8 cellular contexts compared by ENCODE assay signal in genomic region chr4:121764702-121765367, GRCh38. TPM values are rescaled to one million over a fixed set of nuclear protein-coding genes. Genes with fewer than 3 reads are reported as not detected.
DNase-seq lines count a peak whose midpoint lies in the region; ATAC-seq and TF ChIP-seq lines count a peak whose summit lies in the region.

SMIM43 (minus strand) TSS chr4:121765164; CDS start chr4:121765105, 59 bp downstream.

- peak within 1 kb of the TSS; percentile 82 for H3K4me3 Mint-ChIP-seq in GM23338
- H3K4me3 Mint-ChIP-seq in WTC11 = peak within 1 kb of the TSS; percentile 78

- no peaks in the 10 kb centered on the region for H4K20me1 ChIP-seq in GM23338 (replicated peaks; ENCODE audit: insufficient read depth)

- CTCF ChIA-PET in WTC11 (lab: Charles Lee) = interaction anchor here (0.9 to 1.0 kb wide), 2 partner anchors 68 to 302 kb away, joined by 3 read pairs; partner anchors contain the start of gene ANXA5

- peaks cover 97% of the 10 kb centered on the region for H3K27me3 ChIP-seq in GM23338 (ENCODE audit: insufficient read depth)
- peaks cover 56% of the 10 kb centered on the region for H3K27me3 ChIP-seq in foreskin keratinocyte

- peaks cover 17% of the 10 kb centered on the region; the same call in 2 of the 3 replicates for H3K4me1 Mint-ChIP-seq in GM23338
- H3K4me1 Mint-ChIP-seq in WTC11 = peaks cover 18% of the 10 kb centered on the region

- H2AFZ ChIP-seq in GM23338 = peak within 1 kb of the TSS; percentile 95

- H3K27ac ChIP-seq in GM23338 (ENCODE audit: low read depth) (no peak within 1 kb of the TSS), foreskin keratinocyte (no peak within 1 kb of the TSS)

- H3K4me3 ChIP-seq in GM23338 = peak within 1 kb of the TSS; percentile 80
- peak within 1 kb of the TSS; percentile 68 for H3K4me3 ChIP-seq in retinal pigment epithelial cell (ENCODE audit: low read length)

- TF ChIP-seq CTCF in GM23338 (conservative IDR thresholded peaks at IDR 0.05; ENCODE audit: low read depth in 2 of 2) = no peak
- TF ChIP-seq CTCF in WTC11 (IDR thresholded peaks at IDR 0.05) = no peak
- TF ChIP-seq CTCF in foreskin keratinocyte (conservative IDR thresholded peaks at IDR 0.05) = no peak
- no peak for TF ChIP-seq CTCF in retinal pigment epithelial cell (conservative IDR thresholded peaks at IDR 0.05; ENCODE audit: low read depth, low read length)

- H3F3A ChIP-seq in GM23338 (replicated peaks; ENCODE audit: low read depth) = no peaks in the 10 kb centered on the region

- H3K4me2 ChIP-seq in GM23338 = peak within 1 kb of the TSS; percentile 86

- peak; percentile 77 for ATAC-seq in GM23338
- peak; percentile 76 for ATAC-seq in WTC11
- ATAC-seq in foreskin keratinocyte = peak; percentile 70
- no peak for ATAC-seq in HG03139 (IDR thresholded peaks at IDR 0.05; ENCODE audit: unreplicated experiment)

- H3K27ac Mint-ChIP-seq in GM23338 = no peak within 1 kb of the TSS
- H3K27ac Mint-ChIP-seq in WTC11 = no peak within 1 kb of the TSS

- no peaks in the 10 kb centered on the region for H3K9me3 Mint-ChIP-seq in GM23338
- no peaks in the 10 kb centered on the region for H3K9me3 Mint-ChIP-seq in WTC11

- peak; percentile 66 for DNase-seq in GM23338 (ENCODE audit: low spot score)
- DNase-seq in WTC11 (ENCODE audit: low spot score) = peak; percentile 57
- DNase-seq in foreskin keratinocyte = peak in 1 of 2 donors; percentile 45
- DNase-seq in retinal pigment epithelial cell (ENCODE audit: low read depth) = no peak
- DNase-seq in NCI-H2029 (lab: John Stamatoyannopoulos, UW) = no peak
- DNase-seq in NCI-H2081 treated with DMSO at 0.1 percent for 48 hours (lab: John Stamatoyannopoulos, UW) = no peak
- no peak for DNase-seq in stimulated activated CD4-positive, alpha-beta T cell treated with anti-CD3 and anti-CD28 coated beads, Interleukin-12 subunit alpha, Interleukin-12 subunit beta, amount 100 ng/mL, for 4 hours

- no peaks in the 10 kb centered on the region for H3K36me3 ChIP-seq in GM23338 (ENCODE audit: insufficient read depth)

- H3K36me3 Mint-ChIP-seq in GM23338 (ENCODE audit: low read depth) (no peaks in the 10 kb centered on the region), WTC11 (no peaks in the 10 kb centered on the region)

- H3K27me3 Mint-ChIP-seq in GM23338 (ENCODE audit: insufficient read depth, low read depth, poor library complexity) (peaks cover 50% of the 10 kb centered on the region), WTC11 (ENCODE audit: low read depth) (peaks cover 99% of the 10 kb centered on the region)

- no peaks in the 10 kb centered on the region for H3K9me2 ChIP-seq in GM23338 (ENCODE audit: insufficient read depth)

- H3K79me2 ChIP-seq in GM23338 (replicated peaks; ENCODE audit: insufficient read depth) = no peaks in the 10 kb centered on the region

- POLR2A ChIA-PET in WTC11 (lab: Charles Lee) = interaction anchor here (0.6 to 1.3 kb wide), 2 partner anchors 18 to 68 kb away, joined by 4 to 5 read pairs; partner anchors contain the start of gene ANXA5

- H3K4me1 ChIP-seq in GM23338 (ENCODE audit: insufficient read depth) (peaks cover 20% of the 10 kb centered on the region), foreskin keratinocyte (peaks cover 4% of the 10 kb centered on the region)

TF ChIP-seq in GM23338, 12 proteins besides CTCF, POLR2A, EP300 and RAD21:
- TF ChIP-seq NANOG (IDR thresholded peaks at IDR 0.05; ENCODE audit: borderline replicate concordance) (no peak), EZH2 (IDR thresholded peaks at IDR 0.05; ENCODE audit: low read depth, unreplicated experiment) (peak; percentile 48), REST (IDR thresholded peaks at IDR 0.05; ENCODE audit: unreplicated experiment) (no peak), EZH2phosphoT487 (IDR thresholded peaks at IDR 0.05; ENCODE audit: unreplicated experiment) (no peak), POLR2AphosphoS5 (IDR thresholded peaks at IDR 0.05; ENCODE audit: low read depth) (no peak), ZNF114 (CRISPR knock-in tag; IDR thresholded peaks at IDR 0.05) (no peak)

TF ChIP-seq in WTC11, 78 proteins besides CTCF, POLR2A, EP300 and RAD21:
- peak; percentile 39; the same call in 1 of the 2 replicates for TF ChIP-seq MAX (CRISPR knock-in tag; IDR thresholded peaks at IDR 0.05)
- peak; percentile 45; the same call in 1 of the 2 replicates for TF ChIP-seq ARID4B (CRISPR knock-in tag; IDR thresholded peaks at IDR 0.05; ENCODE audit: borderline replicate concordance)
- TF ChIP-seq, protein P1, sequence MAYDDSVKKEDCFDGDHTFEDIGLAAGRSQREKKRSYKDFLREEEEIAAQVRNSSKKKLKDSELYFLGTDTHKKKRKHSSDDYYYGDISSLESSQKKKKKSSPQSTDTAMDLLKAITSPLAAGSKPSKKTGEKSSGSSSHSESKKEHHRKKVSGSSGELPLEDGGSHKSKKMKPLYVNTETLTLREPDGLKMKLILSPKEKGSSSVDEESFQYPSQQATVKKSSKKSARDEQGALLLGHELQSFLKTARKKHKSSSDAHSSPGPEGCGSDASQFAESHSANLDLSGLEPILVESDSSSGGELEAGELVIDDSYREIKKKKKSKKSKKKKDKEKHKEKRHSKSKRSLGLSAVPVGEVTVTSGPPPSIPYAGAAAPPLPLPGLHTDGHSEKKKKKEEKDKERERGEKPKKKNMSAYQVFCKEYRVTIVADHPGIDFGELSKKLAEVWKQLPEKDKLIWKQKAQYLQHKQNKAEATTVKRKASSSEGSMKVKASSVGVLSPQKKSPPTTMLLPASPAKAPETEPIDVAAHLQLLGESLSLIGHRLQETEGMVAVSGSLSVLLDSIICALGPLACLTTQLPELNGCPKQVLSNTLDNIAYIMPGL (CRISPR knock-in tag; IDR thresholded peaks at IDR 0.05) = peak; percentile 62; the same call in 1 of the 2 replicates
- peak; percentile 64; the same call in 1 of the 2 replicates for TF ChIP-seq CREM (CRISPR knock-in tag; IDR thresholded peaks at IDR 0.05)
- TF ChIP-seq USF2 (CRISPR knock-in tag; IDR thresholded peaks at IDR 0.05) = no peak
- TF ChIP-seq KAT7 (CRISPR knock-in tag; IDR thresholded peaks at IDR 0.05; ENCODE audit: borderline replicate concordance) = no peak
- 0 out of 2 replicates have a peak, but pooled peaks have one; percentile 17 for TF ChIP-seq NR3C1 (CRISPR knock-in tag; conservative IDR thresholded peaks at IDR 0.05; ENCODE audit: low read depth)
- no peak for TF ChIP-seq ZNF317 (CRISPR knock-in tag; IDR thresholded peaks at IDR 0.05; ENCODE audit: borderline replicate concordance, low read depth)

RNA-seq across cellular contexts. Expression of gene SMIM43, which starts in this region (rescaled TPM):
- total RNA-seq in GM23338 (2014; rRNA removed; shearing (Covaris generic)) = 0.56 TPM in 1 of 2 replicates, not detected in the other
- polyA plus RNA-seq in GM23338 (2016; fragmentation: Nextera tagmentation; extraction: Ambion mirVana) (0.21 and 0.26 TPM in 2 replicates), foreskin keratinocyte (0.02 TPM in 1 of 2 replicates, not detected in the other)
- total RNA-seq in WTC11 (2021) (0.25 to 0.33 TPM (median 0.25 TPM) in 3 replicates), foreskin keratinocyte (not detected in 2 replicates)

Comparison
In these comparisons a context has a peak if more than half of its experiments do, and no peak if none do; other contexts are left out.
1. Peak in DNase-seq, ATAC-seq, H3K4me3 ChIP-seq and H3K4me2 ChIP-seq in GM23338; RNA of the gene not detected or under 1 TPM.
2. Peak in DNase-seq and ATAC-seq in WTC11; RNA of the gene not detected or under 1 TPM.
3. Peak in ATAC-seq in foreskin keratinocyte; RNA of the gene not detected or under 1 TPM.